ENCODE assay signal across 1 cellular context in the genomic region with DNA sequence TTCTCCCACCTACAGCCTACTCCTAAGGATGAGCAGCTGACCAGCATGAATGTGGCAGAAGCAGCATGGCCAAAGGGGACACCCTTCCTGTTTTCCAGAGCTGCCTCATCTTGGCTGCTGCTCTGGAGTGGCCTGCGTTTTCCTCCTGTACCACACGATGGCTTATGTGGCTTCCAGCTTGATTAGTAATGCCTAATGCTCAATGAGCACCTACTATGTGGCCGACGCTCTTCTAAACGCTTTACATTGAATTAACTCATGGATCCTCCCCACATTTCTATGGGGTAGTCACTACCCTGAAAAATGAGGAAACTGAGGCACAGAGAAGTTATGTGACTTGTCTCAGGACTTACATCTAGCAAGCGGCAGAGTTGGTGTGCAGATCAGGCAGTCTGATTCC.
TF ChIP-seq lines count a peak whose summit lies in the region.

No MANE protein-coding gene starts in this region.

TF ChIP-seq in HEK293, 187 proteins besides CTCF, POLR2A, EP300 and RAD21 (continued from another document):
- TF ChIP-seq WT1 (tag by site-specific recombination; IDR thresholded peaks at IDR 0.05) (no peak), ZNF23 (tag by site-specific recombination; IDR thresholded peaks at IDR 0.05; ENCODE audit: borderline replicate concordance) (no peak), ZNF248 (tag by site-specific recombination; IDR thresholded peaks at IDR 0.05) (no peak), ZNF776 (tag by site-specific recombination; IDR thresholded peaks at IDR 0.05; ENCODE audit: borderline replicate concordance) (no peak), ZNF311 (tag by site-specific recombination; IDR thresholded peaks at IDR 0.05; ENCODE audit: borderline replicate concordance) (no peak), ZNF664 (tag by site-specific recombination; IDR thresholded peaks at IDR 0.05) (peak; percentile 62; the same call in 1 of the 2 replicates), ZNF76 (tag by site-specific recombination; IDR thresholded peaks at IDR 0.05; ENCODE audit: borderline replicate concordance, low read depth) (no peak), ZBTB17 (tag by site-specific recombination; IDR thresholded peaks at IDR 0.05) (0 out of 2 replicates have a peak, but pooled peaks have one; percentile 30), ZNF133 (tag by site-specific recombination; IDR thresholded peaks at IDR 0.05) (no peak)
- TF ChIP-seq, protein P1, sequence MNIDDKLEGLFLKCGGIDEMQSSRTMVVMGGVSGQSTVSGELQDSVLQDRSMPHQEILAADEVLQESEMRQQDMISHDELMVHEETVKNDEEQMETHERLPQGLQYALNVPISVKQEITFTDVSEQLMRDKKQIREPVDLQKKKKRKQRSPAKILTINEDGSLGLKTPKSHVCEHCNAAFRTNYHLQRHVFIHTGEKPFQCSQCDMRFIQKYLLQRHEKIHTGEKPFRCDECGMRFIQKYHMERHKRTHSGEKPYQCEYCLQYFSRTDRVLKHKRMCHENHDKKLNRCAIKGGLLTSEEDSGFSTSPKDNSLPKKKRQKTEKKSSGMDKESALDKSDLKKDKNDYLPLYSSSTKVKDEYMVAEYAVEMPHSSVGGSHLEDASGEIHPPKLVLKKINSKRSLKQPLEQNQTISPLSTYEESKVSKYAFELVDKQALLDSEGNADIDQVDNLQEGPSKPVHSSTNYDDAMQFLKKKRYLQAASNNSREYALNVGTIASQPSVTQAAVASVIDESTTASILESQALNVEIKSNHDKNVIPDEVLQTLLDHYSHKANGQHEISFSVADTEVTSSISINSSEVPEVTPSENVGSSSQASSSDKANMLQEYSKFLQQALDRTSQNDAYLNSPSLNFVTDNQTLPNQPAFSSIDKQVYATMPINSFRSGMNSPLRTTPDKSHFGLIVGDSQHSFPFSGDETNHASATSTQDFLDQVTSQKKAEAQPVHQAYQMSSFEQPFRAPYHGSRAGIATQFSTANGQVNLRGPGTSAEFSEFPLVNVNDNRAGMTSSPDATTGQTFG (tag by site-specific recombination; IDR thresholded peaks at IDR 0.05; ENCODE audit: borderline replicate concordance), result no peak
